ENCODE assay signal across 14 cellular contexts in the genomic region with DNA sequence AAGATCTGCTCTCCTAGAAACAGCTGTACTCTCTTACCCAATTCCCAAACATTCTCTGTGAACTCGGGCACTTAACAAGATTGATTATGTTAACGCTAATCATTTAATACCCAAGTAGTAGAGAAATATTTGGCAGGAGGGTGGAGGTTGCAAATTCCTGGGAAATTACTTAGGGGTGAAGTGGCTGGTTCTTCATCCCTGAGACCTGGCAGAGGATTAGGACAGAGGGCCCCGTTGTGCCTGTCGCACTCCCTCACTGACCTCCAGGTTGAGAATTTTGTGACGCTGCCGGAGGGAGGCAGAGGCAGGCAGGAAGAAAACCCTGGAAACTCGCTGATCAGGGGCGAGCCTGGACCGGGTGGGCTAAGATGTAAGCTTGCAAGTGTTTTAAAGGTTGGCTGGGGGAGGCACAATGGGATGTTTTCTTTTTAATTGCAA.
DNase-seq lines count a peak whose midpoint lies in the region; ATAC-seq and TF ChIP-seq lines count a peak whose summit lies in the region.
"Had no signal": no experiment of that assay in that cellular context is flagged by ENCODE, and none has a peak within 500 bp of the region (broad histone marks: within the 10 kb centered on the region; RNA-seq: fewer than 3 reads in every experiment).

No MANE protein-coding gene starts in this region.

- no peak for TF ChIP-seq RAD21 in IMR-90 (IDR thresholded peaks at IDR 0.05; ENCODE audit: low read length)

- H2BK20ac ChIP-seq in IMR-90 (ENCODE audit: low read depth, low read length) = 0 out of 2 replicates have a peak overlapping the region, but pooled peaks have one; percentile 23

- H3K27me3 ChIP-seq in ACC112 (ENCODE audit: insufficient read depth, low read length) = no peaks in the 10 kb centered on the region
- H3K27me3 ChIP-seq in IMR-90 (ENCODE audit: control insufficient read depth, insufficient read depth, low read length) = no peaks in the 10 kb centered on the region
- H3K27me3 ChIP-seq: BLaER1 treated with 17β-estradiol and CSF1 and Interleukin-3, amounts not matched to agents 10 nM and 100 nM; spleen had no signal

- H3K4me3 Mint-ChIP-seq in osteocyte (ENCODE audit: unreplicated experiment) = peak overlapping the region; percentile 65

- no peaks in the 10 kb centered on the region for H3K9me3 ChIP-seq in IMR-90 (ENCODE audit: control insufficient read depth, insufficient read depth, low read length)
- H3K9me3 ChIP-seq: spleen had no signal

- no peak overlapping the region for H3K23ac ChIP-seq in IMR-90 (ENCODE audit: low read depth, low read length)

- no peaks in the 10 kb centered on the region for H3K36me3 ChIP-seq in ACC112 (ENCODE audit: insufficient read depth, low read length)
- peaks cover 2% of the 10 kb centered on the region; the same call in 1 of the 2 replicates for H3K36me3 ChIP-seq in IMR-90 (ENCODE audit: control insufficient read depth, insufficient read depth, low read length)
- H3K36me3 ChIP-seq: spleen had no signal

- no peak overlapping the region for H4K5ac ChIP-seq in IMR-90 (ENCODE audit: low read depth, low read length)

- peak overlapping the region; percentile 19; the same call in 1 of the 2 replicates for H3K4me2 ChIP-seq in IMR-90 (ENCODE audit: low read depth, low read length)

- no peaks in the 10 kb centered on the region for H3K27me3 Mint-ChIP-seq in osteocyte (ENCODE audit: unreplicated experiment)

- peaks cover 10% of the 10 kb centered on the region; the same call in 1 of the 2 replicates for H4K20me1 ChIP-seq in IMR-90 (ENCODE audit: insufficient read depth, low read length)

- H3K56ac ChIP-seq in IMR-90 (ENCODE audit: extremely low read depth, insufficient read depth, low read length) = no peak overlapping the region

- POLR2A ChIA-PET in IMR-90 (lab: Charles Lee; ENCODE audit: unreplicated experiment) = no interaction called here

- H3K4me1 ChIP-seq in ACC112 (ENCODE audit: control insufficient read depth, insufficient read depth, low read length, unreplicated experiment) = peaks cover 29% of the 10 kb centered on the region
- peaks cover 14% of the 10 kb centered on the region for H3K4me1 ChIP-seq in IMR-90 (ENCODE audit: control insufficient read depth, insufficient read depth, low read length)

- no peaks in the 10 kb centered on the region for H3K9me3 Mint-ChIP-seq in osteocyte (ENCODE audit: unreplicated experiment)

- H3K4ac ChIP-seq in IMR-90 (ENCODE audit: low read depth, low read length) = no peak overlapping the region

- no peak overlapping the region for H2BK15ac ChIP-seq in IMR-90 (ENCODE audit: low read depth, low read length)

- H3K27ac Mint-ChIP-seq in osteocyte (ENCODE audit: unreplicated experiment) = peak overlapping the region; percentile 98

- H2AK5ac ChIP-seq in IMR-90 (ENCODE audit: low read depth, low read length) = no peak overlapping the region

- no peak overlapping the region for H2AK9ac ChIP-seq in IMR-90 (replicated peaks; ENCODE audit: low read depth, low read length, poor library complexity)

- dilution Hi-C loops in IMR-90 (cut with HindIII; ENCODE audit: low sequenced_read_pairs, unreplicated experiment) = no loop called here

- H2AFZ ChIP-seq in ACC112 (ENCODE audit: low read length, unreplicated experiment) = no peak overlapping the region
- no peak overlapping the region for H2AFZ ChIP-seq in IMR-90 (replicated peaks; ENCODE audit: low read length, poor library complexity)

- WGBS in IMR-90 (ENCODE audit: extremely low coverage in 2 of 2, insufficient read length in 1 of 2), 2 experiments = no CpG with 5 or more reads among the region's 9 CpGs

- TF ChIP-seq CTCF in IMR-90 (conservative IDR thresholded peaks at IDR 0.05; ENCODE audit: low read depth, low read length) (no peak), fibroblast of villous mesenchyme (IDR thresholded peaks at IDR 0.05; ENCODE audit: insufficient read depth, low read depth, low read length) (no peak), osteocyte (IDR thresholded peaks at IDR 0.05) (no peak)

- peak; percentile 30 for ATAC-seq in IMR-90 (ENCODE audit: low read depth)
- no peak for ATAC-seq in GM19455 (IDR thresholded peaks at IDR 0.05; ENCODE audit: unreplicated experiment)

- H4K8ac ChIP-seq in IMR-90 (ENCODE audit: low read depth in 2 of 2, low read length in 2 of 2) = peak overlapping the region in 1 of 2 experiments; percentile 25; a peak in 1 of 4 replicates

- no peak overlapping the region for H2BK5ac ChIP-seq in IMR-90 (ENCODE audit: low read depth, low read length, poor library complexity, severe bottlenecking)

- BruUV-seq in IMR-90 (replicated peaks; lab: Mats Ljungman, UMichigan) = no TSS peak

- intact Hi-C loops in IMR-90 (cut with micrococcal nuclease) = no loop called here

- peaks cover 38% of the 10 kb centered on the region for H3K79me2 ChIP-seq in ACC112 (ENCODE audit: control insufficient read depth, insufficient read depth, low read length, unreplicated experiment)

- no peak overlapping the region for H3K14ac ChIP-seq in IMR-90 (replicated peaks; ENCODE audit: low read depth, low read length)

- peaks cover 4% of the 10 kb centered on the region for H3K36me3 Mint-ChIP-seq in osteocyte (ENCODE audit: unreplicated experiment)

- no peak overlapping the region for H3K9ac ChIP-seq in IMR-90 (ENCODE audit: low read depth, low read length)
- H3K9ac ChIP-seq: BLaER1 treated with 17β-estradiol and CSF1 and Interleukin-3, amounts not matched to agents 10 nM and 100 nM had no signal

- H3K27ac ChIP-seq in ACC112 (ENCODE audit: low read depth, low read length) = peak overlapping the region; percentile 77
- peak overlapping the region; percentile 84; the same call in 1 of the 2 replicates for H3K27ac ChIP-seq in IMR-90 (ENCODE audit: insufficient read depth, low read length)

- H3K18ac ChIP-seq in IMR-90 (ENCODE audit: low read depth, low read length) = peak overlapping the region; percentile 31; the same call in 1 of the 2 replicates

- peak; percentile 32 for DNase-seq in IMR-90
- DNase-seq in fibroblast of villous mesenchyme (ENCODE audit: low read depth) = peak; percentile 86
- peak; percentile 82 for DNase-seq in osteocyte (ENCODE audit: extremely low spot score, unreplicated experiment)
- DNase-seq in DMS53 (lab: John Stamatoyannopoulos, UW) = no peak
- no peak for DNase-seq in GDM1 (lab: John Stamatoyannopoulos, UW)
- DNase-seq in UCSD-AML1 (lab: John Stamatoyannopoulos, UW; ENCODE audit: unreplicated experiment) = no peak
- DNase-seq: amygdala; effector memory CD4-positive, alpha-beta T cell; hippocampal formation; NCI-H2227 treated with DMSO at 0.1 percent for 48 hours; spleen had no signal

- no peak overlapping the region for H2BK120ac ChIP-seq in IMR-90 (ENCODE audit: low read depth, low read length)

- H4K91ac ChIP-seq in IMR-90 (ENCODE audit: insufficient read depth, low read depth, low read length) = no peak overlapping the region

- H3K4me1 Mint-ChIP-seq in osteocyte (ENCODE audit: unreplicated experiment) = peaks cover 82% of the 10 kb centered on the region

- peaks cover 19 to 30% of the 10 kb centered on the region in 2 experiments for H3K79me1 ChIP-seq in IMR-90 (ENCODE audit: low read depth in 1 of 2, low read length in 2 of 2)

- H3K4me3 ChIP-seq in ACC112 (ENCODE audit: low read depth, low read length) (no peak overlapping the region), IMR-90 (ENCODE audit: insufficient read depth, low read depth, low read length) (no peak overlapping the region), fibroblast of villous mesenchyme (ENCODE audit: low read depth, low read length) (peak overlapping the region; percentile 31)
- H3K4me3 ChIP-seq: BLaER1 treated with 17β-estradiol and CSF1 and Interleukin-3, amounts not matched to agents 10 nM and 100 nM had no signal

- in situ Hi-C loops in IMR-90 (cut with MboI; ENCODE audit: low sequenced_read_pairs) = loop anchor here (10.0 to 25.0 kb wide), 2 partner anchors 252 to 570 kb away; no protein-coding TSS in a partner anchor

- CTCF ChIA-PET in IMR-90 (lab: Yijun Ruan, JAX) = interaction anchor here (1.3 kb wide), 1 partner anchor 253 kb away, joined by 6 read pairs; no protein-coding TSS in a partner anchor

- peaks cover 13% of the 10 kb centered on the region for H3K9me1 ChIP-seq in IMR-90 (ENCODE audit: insufficient read depth, low read length)

- TF ChIP-seq POLR2A in IMR-90 (IDR thresholded peaks at IDR 0.05; ENCODE audit: low read depth, low read length) = no peak

TF ChIP-seq in IMR-90, 13 proteins besides CTCF, POLR2A, EP300 and RAD21:
- TF ChIP-seq CEBPB (IDR thresholded peaks at IDR 0.05; ENCODE audit: low read depth, low read length) (0 out of 2 replicates have a peak, but pooled peaks have one; percentile 11), MXI1 (IDR thresholded peaks at IDR 0.05; ENCODE audit: borderline replicate concordance, low read depth, low read length) (no peak)

Comparison
In these comparisons a context has a peak if more than half of its experiments do, and no peak if none do; other contexts are left out.
1. DNase-seq: peak in IMR-90 (single experiment), fibroblast of villous mesenchyme (single experiment) and osteocyte (single experiment); none in DMS53 (single experiment), GDM1 (single experiment) and UCSD-AML1 (single experiment).